8 cellular contexts compared by ENCODE assay signal in genomic region chr10:1737222-1738061, GRCh38. TPM values are rescaled to one million over a fixed set of nuclear protein-coding genes. Genes with fewer than 3 reads are reported as not detected.
DNase-seq lines count a peak whose midpoint lies in the region; ATAC-seq, FAIRE-seq and TF ChIP-seq lines count a peak whose summit lies in the region.

Gene ADARB2, minus strand, starts transcription at chr10:1737525.

- DNase-seq in stimulated activated naive CD4-positive, alpha-beta T cell treated with Interleukin-2 at 50 U/mL for 16 hours (lab: John Stamatoyannopoulos, UW), result peak; percentile 7
- no peak for DNase-seq in stimulated activated naive CD4-positive, alpha-beta T cell (lab: John Stamatoyannopoulos, UW)
- DNase-seq in NCI-H2171 (lab: John Stamatoyannopoulos, UW), result peak; percentile 63
- peak; percentile 35 for DNase-seq in bronchial epithelial cell (ENCODE audit: low read depth)
- DNase-seq in midbrain (lab: John Stamatoyannopoulos, UW), result peak; percentile 78
- DNase-seq in activated gamma-delta T cell treated with Interleukin-2 at 50 U/mL for 16 hours, result no peak
- no peak for DNase-seq in COLO829 (ENCODE audit: low spot score)

- TF ChIP-seq CTCF in bronchial epithelial cell (IDR thresholded peaks at IDR 0.05; ENCODE audit: insufficient read depth, low read length, severe bottlenecking), result no peak

- FAIRE-seq in bronchial epithelial cell (lab: Jason Lieb, UNC), result no peak

- H3K4me3 ChIP-seq in bronchial epithelial cell (ENCODE audit: low read depth, low read length), result peak within 1 kb of the TSS; percentile 14

- H3K27me3 ChIP-seq in bronchial epithelial cell (ENCODE audit: control insufficient read depth, insufficient read depth, low read length), result peaks cover 23% of the 10 kb centered on the region

- ATAC-seq in HG02852 (IDR thresholded peaks at IDR 0.05; ENCODE audit: unreplicated experiment), result peak; percentile 72

- H3K36me3 ChIP-seq in bronchial epithelial cell (ENCODE audit: control insufficient read depth, insufficient read depth, low read length), result no peaks in the 10 kb centered on the region

RNA-seq across cellular contexts. Expression of gene ADARB2, which starts in this region (rescaled TPM):
- total RNA-seq in bronchial epithelial cell, result 0.13 TPM in 1 of 2 replicates, not detected in the other

Comparison
In these comparisons a context has a peak if more than half of its experiments do, and no peak if none do; other contexts are left out.
1. DNase-seq: peak in stimulated activated naive CD4-positive, alpha-beta T cell treated with Interleukin-2 at 50 U/mL for 16 hours (single experiment), NCI-H2171 (single experiment) and midbrain (single experiment); none in stimulated activated naive CD4-positive, alpha-beta T cell (0 of 6), activated gamma-delta T cell treated with Interleukin-2 at 50 U/mL for 16 hours (single experiment) and COLO829 (single experiment).
2. Peak in DNase-seq and H3K4me3 ChIP-seq in bronchial epithelial cell; RNA of the gene not detected or under 1 TPM.